Comparison of ENCODE assay signal across 8 cellular contexts in genomic region chr6:17593246-17593645, GRCh38.
"Had no signal": no experiment of that assay in that cellular context is flagged by ENCODE, and none has a peak within 500 bp of the region (broad histone marks: within the 10 kb centered on the region; RNA-seq: fewer than 3 reads in every experiment).

No MANE protein-coding gene starts in this region.

- H3K27ac ChIP-seq: HL-60 had no signal

- H3K4me3 Mint-ChIP-seq: GM23338, H9, HFFc6, IgD-negative memory B cell had no signal

- ATAC-seq: GM23338, HepG2 had no signal

- H3K9me3 Mint-ChIP-seq: GM23338, H9, HFFc6, IgD-negative memory B cell had no signal

- H3K4me1 Mint-ChIP-seq: GM23338, IgD-negative memory B cell had no signal

- DNase-seq: H9, HCEC 1CT, HFFc6, KG1 had no signal

- H3K27ac Mint-ChIP-seq: GM23338, HFFc6, IgD-negative memory B cell had no signal

- H3K4me3 ChIP-seq: GM23338 had no signal
